20 cellular contexts compared by ENCODE assay signal in genomic region chr11:32794439-32794838, GRCh38. TPM values are rescaled to one million over a fixed set of nuclear protein-coding genes. Genes with fewer than 3 reads are reported as not detected.
A peak's percentile ranks its signal among the peaks of the same experiment; 100 is the strongest.
DNase-seq lines count a peak whose midpoint lies in the region; FAIRE-seq and TF ChIP-seq lines count a peak whose summit lies in the region.
"Had no signal": no experiment of that assay in that cellular context is flagged by ENCODE, and none has a peak within 500 bp of the region (broad histone marks: within the 10 kb centered on the region; RNA-seq: fewer than 3 reads in every experiment).

CCDC73 (minus strand) TSS chr11:32794662; CDS start chr11:32760243, 34,419 bp downstream.

- no peak within 1 kb of the TSS for H3K18ac ChIP-seq in H1 (ENCODE audit: extremely low read depth, low read length)

- H4K91ac ChIP-seq in H1 (replicated peaks; ENCODE audit: insufficient read length, low read length), result no peak within 1 kb of the TSS

- TF ChIP-seq RAD21 in H1 (IDR thresholded peaks at IDR 0.05 in 1 of 2, conservative IDR thresholded peaks at IDR 0.05 in 1 of 2; ENCODE audit: low read depth in 2 of 2, low read length in 2 of 2), result no peak

- no peak within 1 kb of the TSS for H4K5ac ChIP-seq in H1 (ENCODE audit: insufficient read length, low read depth, low read length)

- no peak within 1 kb of the TSS for H3K9ac ChIP-seq in Karpas-422 (ENCODE audit: low read length)
- H3K9ac ChIP-seq in H1 (replicated peaks in 1 of 4; ENCODE audit: extremely low read depth in 1 of 4, low read depth in 3 of 4, low read length in 3 of 4), result no peak within 1 kb of the TSS
- H3K9ac ChIP-seq in GM23248, result no peak within 1 kb of the TSS

- H2BK20ac ChIP-seq in H1 (ENCODE audit: low read length), result no peak within 1 kb of the TSS

- no peak within 1 kb of the TSS for H3K4me2 ChIP-seq in Karpas-422 (ENCODE audit: low read depth, low read length, poor library complexity, severe bottlenecking)
- H3K4me2 ChIP-seq in H1 (ENCODE audit: insufficient read depth in 1 of 2, low read depth in 2 of 2, low read length in 2 of 2), result no peak within 1 kb of the TSS
- H3K4me2 ChIP-seq in GM23248 (ENCODE audit: unreplicated experiment), result no peak within 1 kb of the TSS

- no peak within 1 kb of the TSS for H2BK12ac ChIP-seq in H1 (ENCODE audit: low read depth, low read length)

- POLR2A ChIA-PET in H1 (lab: Charles Lee; ENCODE audit: partially characterized antibody), result no interaction called here

- no peak within 1 kb of the TSS for H3K14ac ChIP-seq in H1 (ENCODE audit: insufficient read length)

- CTCF ChIA-PET in H1 (lab: Charles Lee; ENCODE audit: partially characterized antibody), result interaction anchor here (0.7 to 5.0 kb wide), 9 partner anchors 10 to 270 kb away, joined by 3 to 35 read pairs (median 6); no protein-coding TSS in a partner anchor

- no peak within 1 kb of the TSS for H4K8ac ChIP-seq in H1 (ENCODE audit: extremely low read depth, insufficient read depth, low read length)

- peak; percentile 11 for DNase-seq in D341Med (ENCODE audit: low spot score)
- DNase-seq in Karpas-422, result peak; percentile 37
- no peak for DNase-seq in H1 (ENCODE audit: low read depth in 1 of 2, low spot score in 2 of 2)
- DNase-seq in testis, result peak; percentile 70
- no peak for DNase-seq in cerebellar nuclear complex (lab: John Stamatoyannopoulos, UW)
- DNase-seq in DMS153 treated with DMSO at 0.1 percent for 48 hours (lab: John Stamatoyannopoulos, UW; ENCODE audit: unreplicated experiment), result no peak
- DNase-seq in GM23248, result no peak
- DNase-seq: 8988T; ACHN; AML-193; BE2C; CD4-positive, alpha-beta T cell; CD8-positive, alpha-beta memory T cell; DND-41; GOT3; H7; HCEC 1CT had no signal

- H2BK120ac ChIP-seq in H1 (replicated peaks; ENCODE audit: low read depth, low read length), result no peak within 1 kb of the TSS

- H2BK5ac ChIP-seq in H1 (ENCODE audit: low read depth, low read length), result no peak within 1 kb of the TSS

- intact Hi-C loops in testis (cut with DNase I; ENCODE audit: low total_unique reads), result loop anchor here (10.0 kb wide), 1 partner anchor 470 kb away; no protein-coding TSS in a partner anchor

- TF ChIP-seq POLR2A in H1 (IDR thresholded peaks at IDR 0.05; ENCODE audit: control extremely low read depth in 1 of 2, low read depth in 2 of 2, low read length in 2 of 2), result no peak
- TF ChIP-seq POLR2A in testis (IDR thresholded peaks at IDR 0.05), result no peak

- H3K27ac ChIP-seq in Karpas-422 (ENCODE audit: low read length) (no peak within 1 kb of the TSS), H1 (ENCODE audit: low read depth, low read length) (no peak within 1 kb of the TSS), testis (peak within 1 kb of the TSS in 1 of 2 donors; percentile 36), GM23248 (no peak within 1 kb of the TSS)
- H3K27ac ChIP-seq: A549; BLaER1 treated with 17β-estradiol and CSF1 and Interleukin-3, amounts not matched to agents 10 nM and 100 nM had no signal

- H3K4ac ChIP-seq in H1 (replicated peaks; ENCODE audit: insufficient read length, low read depth, low read length), result no peak within 1 kb of the TSS

- H3K79me2 ChIP-seq in Karpas-422 (ENCODE audit: low read length) (no peaks in the 10 kb centered on the region), H1 (ENCODE audit: control insufficient read depth in 1 of 2, insufficient read depth in 2 of 2, low read length in 2 of 2) (no peaks in the 10 kb centered on the region), GM23248 (ENCODE audit: insufficient read depth) (no peaks in the 10 kb centered on the region)

- no peak within 1 kb of the TSS for H3K56ac ChIP-seq in H1 (replicated peaks; ENCODE audit: insufficient read length, low read depth, low read length)

- H3K9me3 ChIP-seq in Karpas-422 (ENCODE audit: low read length) (no peaks in the 10 kb centered on the region), H1 (ENCODE audit: insufficient read depth in 2 of 2, low read depth in 1 of 2, low read length in 1 of 2) (no peaks in the 10 kb centered on the region), testis (no peaks in the 10 kb centered on the region), GM23248 (ENCODE audit: low read depth) (no peaks in the 10 kb centered on the region)
- H3K9me3 ChIP-seq: A549; BE2C; BLaER1 treated with 17β-estradiol and CSF1 and Interleukin-3, amounts not matched to agents 10 nM and 100 nM had no signal

- no peak for TF ChIP-seq EP300 in H1 (IDR thresholded peaks at IDR 0.05; ENCODE audit: borderline replicate concordance in 1 of 2, low read depth in 2 of 2, low read length in 2 of 2)

- no peaks in the 10 kb centered on the region for H3K23me2 ChIP-seq in H1 (ENCODE audit: low read depth, low read length)

- H2BK15ac ChIP-seq in H1 (ENCODE audit: low read length), result no peak within 1 kb of the TSS; the same call in 1 of the 2 replicates

- H2AK5ac ChIP-seq in H1 (ENCODE audit: low read depth, low read length), result no peak within 1 kb of the TSS

- WGBS in H1 (ENCODE audit: extremely low coverage in 1 of 2, insufficient coverage in 1 of 2, insufficient read length in 1 of 2, insufficient replicate concordance in 2 of 2, low coverage in 1 of 2, low lambda C conversion rate in 2 of 2, missing lambda C conversion rate in 1 of 2), 2 experiments, result 94% methylated on average over 12 of the region's 12 CpGs; no CpG with 5 or more reads in 1 of the 2 experiments
- WGBS in testis, 2 donors, result 48 to 72% methylated on average over 12 of the region's 12 CpGs
- WGBS in GM23248 (ENCODE audit: low coverage in 1 of 2, low lambda C conversion rate in 2 of 2, missing lambda C conversion rate in 2 of 2), 2 experiments, result 80 to 81% methylated on average over 12 of the region's 12 CpGs

- no peak within 1 kb of the TSS for H3K23ac ChIP-seq in H1 (ENCODE audit: insufficient read length)

- no peak within 1 kb of the TSS for H2AFZ ChIP-seq in Karpas-422 (ENCODE audit: low read length)
- H2AFZ ChIP-seq in H1 (ENCODE audit: low read length), result peak within 1 kb of the TSS; percentile 85; the same call in 1 of the 2 replicates
- no peak within 1 kb of the TSS for H2AFZ ChIP-seq in GM23248

- H3K27me3 ChIP-seq in Karpas-422 (ENCODE audit: low read length) (no peaks in the 10 kb centered on the region), H1 (replicated peaks in 1 of 4; ENCODE audit: control insufficient read depth in 3 of 4, extremely low read depth in 1 of 4, insufficient read depth in 3 of 4, low read length in 3 of 4) (no peaks in the 10 kb centered on the region), testis (no peaks in the 10 kb centered on the region), GM23248 (replicated peaks; ENCODE audit: insufficient read depth) (peaks cover 19% of the 10 kb centered on the region; the same call in 1 of the 2 replicates)
- H3K27me3 ChIP-seq: BLaER1 treated with 17β-estradiol and CSF1 and Interleukin-3, amounts not matched to agents 10 nM and 100 nM had no signal

- no peak for FAIRE-seq in H1 (lab: Jason Lieb, UNC)
- FAIRE-seq: A549, G401.6 had no signal

- H4K20me1 ChIP-seq in Karpas-422 (ENCODE audit: insufficient read depth, low read depth, low read length) (no peaks in the 10 kb centered on the region), H1 (replicated peaks in 1 of 2; ENCODE audit: control insufficient read depth in 1 of 2, insufficient read depth in 2 of 2, low read length in 2 of 2) (no peaks in the 10 kb centered on the region), GM23248 (ENCODE audit: insufficient read depth) (no peaks in the 10 kb centered on the region)
- H4K20me1 ChIP-seq: BLaER1 treated with 17β-estradiol and CSF1 and Interleukin-3, amounts not matched to agents 10 nM and 100 nM had no signal

- TF ChIP-seq CTCF in H1 (IDR thresholded peaks at IDR 0.05; ENCODE audit: control extremely low read depth in 1 of 3, insufficient read depth in 1 of 3, low read depth in 1 of 3, low read length in 3 of 3) (no peak), testis (IDR thresholded peaks at IDR 0.05) (no peak)

- no peaks in the 10 kb centered on the region for H3K36me3 ChIP-seq in Karpas-422 (ENCODE audit: insufficient read depth, low read length)
- no peaks in the 10 kb centered on the region for H3K36me3 ChIP-seq in H1 (ENCODE audit: control insufficient read depth in 2 of 4, insufficient read depth in 4 of 4, low read length in 3 of 4)
- H3K36me3 ChIP-seq in testis (ENCODE audit: low read depth, missing control alignments), result no peaks in the 10 kb centered on the region
- H3K36me3 ChIP-seq in GM23248 (ENCODE audit: low read depth), result no peaks in the 10 kb centered on the region
- H3K36me3 ChIP-seq: BE2C; BLaER1 treated with 17β-estradiol and CSF1 and Interleukin-3, amounts not matched to agents 10 nM and 100 nM had no signal

- H3K4me1 ChIP-seq in Karpas-422 (ENCODE audit: low read length) (peaks cover 29% of the 10 kb centered on the region), H1 (replicated peaks in 1 of 4; ENCODE audit: control insufficient read depth in 3 of 4, insufficient read depth in 4 of 4, low read length in 3 of 4) (no peaks in the 10 kb centered on the region), testis (no peaks in the 10 kb centered on the region), GM23248 (ENCODE audit: insufficient read depth) (no peaks in the 10 kb centered on the region)
- H3K4me1 ChIP-seq: BE2C; BLaER1 treated with 17β-estradiol and CSF1 and Interleukin-3, amounts not matched to agents 10 nM and 100 nM had no signal

- no peaks in the 10 kb centered on the region for H3K79me1 ChIP-seq in H1 (ENCODE audit: low read depth, low read length)

- H3K4me3 ChIP-seq in Karpas-422 (ENCODE audit: low read length) (no peak within 1 kb of the TSS), H1 (ENCODE audit: extremely low read depth in 1 of 4, insufficient read depth in 2 of 4, low read depth in 3 of 4, low read length in 4 of 4) (no peak within 1 kb of the TSS), testis (peak within 1 kb of the TSS; percentile 39 to 50), GM23248 (no peak within 1 kb of the TSS)

- no peaks in the 10 kb centered on the region for H3F3A ChIP-seq in GM23248 (ENCODE audit: insufficient read depth)

- H3K9me2 ChIP-seq in Karpas-422 (replicated peaks; ENCODE audit: insufficient read depth, low read length), result no peaks in the 10 kb centered on the region
- H3K9me2 ChIP-seq in GM23248 (ENCODE audit: insufficient read depth), result no peaks in the 10 kb centered on the region

- in situ Hi-C loops in GM23248 (cut with MboI), result loop anchor here (5.0 kb wide), 1 partner anchor 472 kb away; no protein-coding TSS in a partner anchor

RNA-seq across cellular contexts. Expression of gene CCDC73, which starts in this region (rescaled TPM):
- total RNA-seq in Karpas-422 (2014; rRNA removed; shearing (Covaris generic); ENCODE audit: low replicate concordance), result 2.5 and 3.0 TPM in 2 replicates
- total RNA-seq in H1 (2021; fragmentation: NEBNext Ultra II Directional; extraction: Animal tissue kit (Norgen Biotek cat#: 25700)), result not detected in 2 replicates
- polyA plus RNA-seq in H1 (2011; rRNA removed), result not detected in 2 replicates
- polyA plus RNA-seq in H1 (2011; cell fraction: cytosol; rRNA removed), result not detected
- polyA plus RNA-seq in H1 (2011; cell fraction: nucleus; rRNA removed), result not detected
- polyA plus RNA-seq in H1 (2012, experiment 1 of 2), result 0.21 TPM in 1 of 4 replicates, not detected in the others
- not detected for polyA plus RNA-seq in H1 (2012, experiment 2 of 2)
- polyA plus RNA-seq in H1 (2013, experiment 1 of 2), result 0.02 TPM
- not detected for polyA plus RNA-seq in H1 (2013, experiment 2 of 2)
- not detected in 2 replicates for polyA minus RNA-seq in H1 (2011; rRNA and poly(A)+ RNA removed)
- not detected for polyA minus RNA-seq in H1 (2011; cell fraction: cytosol; rRNA and poly(A)+ RNA removed)
- 0.10 TPM for polyA minus RNA-seq in H1 (2011; cell fraction: nucleus; rRNA and poly(A)+ RNA removed)
- 10 to 100 TPM in 1 of 2 donors, 1 to 10 TPM in 1; 6.6 to 14.3 TPM for total RNA-seq in testis
- 1.0 TPM for polyA plus RNA-seq in testis (ENCODE audit: insufficient read depth, low read depth, low replicate concordance)
- total RNA-seq in GM23248 (2014; rRNA removed; shearing (Covaris generic)), result not detected in 2 replicates
- polyA plus RNA-seq in GM23248 (2016; fragmentation: Nextera tagmentation; extraction: Ambion mirVana), result not detected in 2 replicates
- total RNA-seq: CD4-positive, alpha-beta T cell; CD8-positive, alpha-beta memory T cell; H7 had no signal
- polyA plus RNA-seq: CD8-positive, alpha-beta memory T cell had no signal

Comparison
In these comparisons a context has a peak if more than half of its experiments do, and no peak if none do; other contexts are left out.
1. DNase-seq: peak in D341Med (single experiment), Karpas-422 (single experiment) and testis (single experiment); none in H1 (0 of 2), cerebellar nuclear complex (0 of 2), DMS153 treated with DMSO at 0.1 percent for 48 hours (single experiment) and GM23248 (single experiment).
2. H3K4me3 ChIP-seq: peak in testis (2 of 2); none in Karpas-422 (single experiment), H1 (0 of 4) and GM23248 (single experiment).